ENCODE assay signal across 9 cellular contexts in the genomic region with DNA sequence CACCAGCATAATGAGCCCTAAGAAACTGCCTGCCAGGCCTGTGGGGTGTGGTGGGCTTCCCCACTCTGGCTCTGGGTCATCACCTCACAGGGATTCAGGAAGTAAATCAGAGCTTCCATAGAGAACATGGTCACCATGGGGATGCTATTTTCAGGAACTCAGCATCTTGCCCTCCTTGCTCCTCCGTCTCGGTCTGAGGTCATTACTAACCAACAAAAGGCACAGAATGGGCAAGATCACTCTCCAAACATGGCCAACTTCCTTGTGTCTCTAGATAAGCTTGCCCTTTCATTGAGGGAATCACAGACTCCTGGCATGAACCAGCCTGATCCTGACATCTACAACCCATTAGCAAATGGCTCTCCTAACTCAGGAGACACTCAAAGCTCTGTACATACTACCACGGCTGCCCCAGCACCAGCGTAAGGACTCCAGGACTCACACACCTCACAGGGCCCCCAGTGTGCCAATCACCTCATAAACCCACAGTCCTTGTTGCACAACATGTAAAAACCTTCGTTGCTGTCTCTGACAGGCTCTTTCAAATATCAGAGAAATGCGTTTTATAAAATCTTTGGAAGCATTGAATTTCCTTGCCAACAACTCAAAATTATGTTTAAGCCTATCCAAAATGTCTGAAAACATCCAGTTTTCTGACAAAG. TPM values are rescaled to one million over a fixed set of nuclear protein-coding genes. Genes with fewer than 3 reads are reported as not detected.
DNase-seq lines count a peak whose midpoint lies in the region; ATAC-seq and TF ChIP-seq lines count a peak whose summit lies in the region.
"Had no signal": no experiment of that assay in that cellular context is flagged by ENCODE, and none has a peak within 500 bp of the region (broad histone marks: within the 10 kb centered on the region; RNA-seq: fewer than 3 reads in every experiment).

No MANE protein-coding gene starts in this region.

- peak overlapping the region in 1 of 4 donors; percentile 72 for H3K4me3 Mint-ChIP-seq in CD4-positive, CD25-positive, alpha-beta regulatory T cell
- no peak overlapping the region for H3K4me3 Mint-ChIP-seq in progenitor cell of endocrine pancreas (ENCODE audit: low read depth)

- TF ChIP-seq CTCF in Peyer's patch (IDR thresholded peaks at IDR 0.05), result no peak
- TF ChIP-seq CTCF in progenitor cell of endocrine pancreas (IDR thresholded peaks at IDR 0.05; ENCODE audit: unreplicated experiment), result no peak

- H3K4me1 ChIP-seq in CD4-positive, CD25-positive, alpha-beta regulatory T cell (ENCODE audit: control insufficient read depth, insufficient read depth, low read length, poor library complexity, severe bottlenecking), result peaks cover 72% of the 10 kb centered on the region
- H3K4me1 ChIP-seq in Peyer's patch (peaks cover 9 to 78% (median 18%) of the 10 kb centered on the region in 4 donors), esophagus (ENCODE audit: control insufficient read depth in 2 of 2, insufficient read depth in 2 of 2, low read length in 1 of 2) (peaks cover 17 to 36% of the 10 kb centered on the region in 2 donors)

- peak overlapping the region; percentile 37 for H3K4me3 ChIP-seq in CD4-positive, CD25-positive, alpha-beta regulatory T cell (ENCODE audit: low read depth, low read length)
- H3K4me3 ChIP-seq in Peyer's patch (no peak overlapping the region), esophagus (ENCODE audit: low read depth in 1 of 2, low read length in 2 of 2) (no peak overlapping the region)

- no peaks in the 10 kb centered on the region for H3K9me3 Mint-ChIP-seq in CD4-positive, CD25-positive, alpha-beta regulatory T cell
- no peaks in the 10 kb centered on the region for H3K9me3 Mint-ChIP-seq in progenitor cell of endocrine pancreas (ENCODE audit: low read depth)

- WGBS in esophagus, 2 donors, result 66 to 70% methylated on average over 6 of the region's 6 CpGs

- no peaks in the 10 kb centered on the region for H3K27me3 ChIP-seq in CD4-positive, CD25-positive, alpha-beta regulatory T cell (ENCODE audit: control insufficient read depth, insufficient read depth, low read length)
- H3K27me3 ChIP-seq in Peyer's patch, result no peaks in the 10 kb centered on the region
- H3K27me3 ChIP-seq in esophagus (ENCODE audit: control insufficient read depth in 1 of 2, insufficient read depth in 2 of 2, low read length in 2 of 2), result no peaks in the 10 kb centered on the region

- H3K27ac ChIP-seq in CD4-positive, CD25-positive, alpha-beta regulatory T cell (ENCODE audit: insufficient read depth, low read length, poor library complexity, severe bottlenecking), result no peak overlapping the region
- H3K27ac ChIP-seq in Peyer's patch, result peak overlapping the region; percentile 44 to 84 (median 58)
- H3K27ac ChIP-seq in esophagus (ENCODE audit: low read depth in 2 of 2, low read length in 1 of 2), result peak overlapping the region; percentile 73 to 92

- peaks cover 25% of the 10 kb centered on the region for H3K36me3 ChIP-seq in CD4-positive, CD25-positive, alpha-beta regulatory T cell (ENCODE audit: control insufficient read depth, insufficient read depth, low read length)
- H3K36me3 ChIP-seq in Peyer's patch, result peaks cover 0 to 16% (median 0%) of the 10 kb centered on the region in 3 donors
- peaks cover 0 to 4% of the 10 kb centered on the region in 2 donors for H3K36me3 ChIP-seq in esophagus (ENCODE audit: control insufficient read depth in 2 of 2, insufficient read depth in 2 of 2, low read length in 1 of 2)

- peaks cover 31% of the 10 kb centered on the region for H3K36me3 Mint-ChIP-seq in CD4-positive, CD25-positive, alpha-beta regulatory T cell
- H3K36me3 Mint-ChIP-seq in progenitor cell of endocrine pancreas (ENCODE audit: insufficient read depth), result peaks cover 5% of the 10 kb centered on the region

- no peaks in the 10 kb centered on the region for H3K9me3 ChIP-seq in CD4-positive, CD25-positive, alpha-beta regulatory T cell (ENCODE audit: control insufficient read depth in 2 of 2, low read length in 2 of 2)
- H3K9me3 ChIP-seq in Peyer's patch (no peaks in the 10 kb centered on the region), esophagus (ENCODE audit: control insufficient read depth in 2 of 2, insufficient read depth in 1 of 2, low read depth in 1 of 2, low read length in 1 of 2) (no peaks in the 10 kb centered on the region)

- no peak for ATAC-seq in CD4-positive, CD25-positive, alpha-beta regulatory T cell (ENCODE audit: low read depth in 2 of 2)
- no peak for ATAC-seq in GM19324 (IDR thresholded peaks at IDR 0.05; ENCODE audit: low FRiP score, unreplicated experiment)

- peaks cover 35 to 91% (median 69%) of the 10 kb centered on the region in 4 donors for H3K4me1 Mint-ChIP-seq in CD4-positive, CD25-positive, alpha-beta regulatory T cell
- peaks cover 29% of the 10 kb centered on the region for H3K4me1 Mint-ChIP-seq in progenitor cell of endocrine pancreas (ENCODE audit: low read depth)

- H3K27me3 Mint-ChIP-seq in CD4-positive, CD25-positive, alpha-beta regulatory T cell, result no peaks in the 10 kb centered on the region
- no peaks in the 10 kb centered on the region for H3K27me3 Mint-ChIP-seq in progenitor cell of endocrine pancreas

- TF ChIP-seq POLR2A in Peyer's patch (IDR thresholded peaks at IDR 0.05), result no peak

- peak overlapping the region; percentile 62 to 78 (median 76) for H3K27ac Mint-ChIP-seq in CD4-positive, CD25-positive, alpha-beta regulatory T cell
- H3K27ac Mint-ChIP-seq in progenitor cell of endocrine pancreas, result peak overlapping the region; percentile 82

- no peak for DNase-seq in CD4-positive, CD25-positive, alpha-beta regulatory T cell
- DNase-seq in Peyer's patch (no peak), progenitor cell of endocrine pancreas (ENCODE audit: low spot score, unreplicated experiment) (no peak), Kasumi-1 (lab: John Stamatoyannopoulos, UW) (no peak), NCI-H526 (lab: John Stamatoyannopoulos, UW) (no peak), D341Med (ENCODE audit: low spot score) (no peak)
- DNase-seq: NCI-H2081 had no signal

RNA-seq across cellular contexts. Expression of a gene that starts 7.4 kb away (rescaled TPM):
- total RNA-seq in CD4-positive, CD25-positive, alpha-beta regulatory T cell, result 42.5 TPM
- polyA plus RNA-seq in CD4-positive, CD25-positive, alpha-beta regulatory T cell, result 1 to 10 TPM; 2.1 to 3.3 (median 2.4) TPM
- total RNA-seq in Peyer's patch (10 to 100 TPM; 35.8 to 51.2 (median 43.8) TPM), progenitor cell of endocrine pancreas (17.0 and 18.0 TPM in 2 replicates)
- 10 to 100 TPM in 1 of 2 donors, 1 to 10 TPM in 1; 9.6 to 11.9 TPM for polyA plus RNA-seq in esophagus

RNA-seq across cellular contexts. Expression of a gene that starts 39.1 kb away (rescaled TPM):
- total RNA-seq in CD4-positive, CD25-positive, alpha-beta regulatory T cell, result not detected
- not detected for polyA plus RNA-seq in CD4-positive, CD25-positive, alpha-beta regulatory T cell
- total RNA-seq in Peyer's patch (not detected), progenitor cell of endocrine pancreas (not detected in 2 replicates)
- polyA plus RNA-seq in esophagus, result under 1 TPM; 0.08 to 0.34 TPM

RNA-seq across cellular contexts. Expression of a gene that starts 45.0 kb away (rescaled TPM):
- total RNA-seq in CD4-positive, CD25-positive, alpha-beta regulatory T cell, result 23.7 TPM
- 10 to 100 TPM; 23.7 to 40.3 (median 30.0) TPM for polyA plus RNA-seq in CD4-positive, CD25-positive, alpha-beta regulatory T cell
- 1 to 10 TPM in 3 of 4 donors, not detected in 1; 1.7 to 3.6 (median 2.5) TPM for total RNA-seq in Peyer's patch
- polyA plus RNA-seq in esophagus, result 1 to 10 TPM in 1 of 2 donors, under 1 TPM in 1; 0.90 to 1.6 TPM
- total RNA-seq in progenitor cell of endocrine pancreas, result not detected in 2 replicates
